ENCODE assay signal across 13 cellular contexts in the genomic region with DNA sequence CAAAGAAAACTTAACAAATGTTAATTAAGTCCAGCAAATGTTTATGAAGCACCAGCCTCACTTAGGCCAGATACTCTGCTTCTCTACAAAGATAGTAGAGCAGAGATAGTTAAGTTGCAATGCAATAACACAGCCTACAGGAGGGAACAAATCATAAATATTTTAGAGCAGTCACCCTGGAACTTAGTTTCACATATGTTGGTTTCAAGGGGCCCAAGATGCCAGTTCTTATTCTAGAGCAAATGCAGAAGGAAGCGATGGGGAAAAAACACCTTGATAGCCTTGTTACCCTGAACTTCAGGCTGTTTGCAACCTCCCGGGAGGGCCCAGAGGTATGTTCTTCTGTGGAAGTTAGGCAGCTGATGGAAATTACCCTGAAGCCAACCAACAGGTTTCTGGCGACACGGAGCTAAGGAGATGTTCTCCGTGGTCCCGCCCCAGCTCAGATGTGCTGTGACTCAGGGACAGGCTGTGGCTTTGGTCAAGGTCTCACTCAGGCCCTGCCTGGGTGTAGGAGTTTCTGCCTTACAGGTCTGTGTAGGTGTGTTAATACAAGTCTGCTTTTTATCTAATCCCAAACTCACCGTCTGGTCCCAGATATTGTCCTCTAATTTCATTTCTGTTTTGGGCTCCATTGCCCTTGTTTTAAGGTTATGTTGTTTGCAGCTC. TPM values are rescaled to one million over a fixed set of nuclear protein-coding genes. Genes with fewer than 3 reads are reported as not detected.
DNase-seq lines count a peak whose midpoint lies in the region; ATAC-seq, FAIRE-seq and TF ChIP-seq lines count a peak whose summit lies in the region.
"Had no signal": no experiment of that assay in that cellular context is flagged by ENCODE, and none has a peak within 500 bp of the region (broad histone marks: within the 10 kb centered on the region; RNA-seq: fewer than 3 reads in every experiment).

No MANE protein-coding gene starts in this region.

- H3K9me1 ChIP-seq in IMR-90 (ENCODE audit: insufficient read depth, low read length) = peaks cover 48% of the 10 kb centered on the region

- intact Hi-C loops in IMR-90 (cut with micrococcal nuclease) (loop anchor here (5.0 kb wide), 1 partner anchor 90 kb away; no protein-coding TSS in a partner anchor), mammary epithelial cell (cut with micrococcal nuclease) (no loop called here)

- H3K36me3 ChIP-seq in IMR-90 (ENCODE audit: control insufficient read depth, insufficient read depth, low read length) = 0 out of 2 replicates have a peak, but pooled peaks cover 3% of the 10 kb centered on the region
- H3K36me3 ChIP-seq in mammary epithelial cell (ENCODE audit: insufficient read depth, low read length) = peaks cover 2% of the 10 kb centered on the region

- H4K8ac ChIP-seq in IMR-90 (ENCODE audit: low read depth in 2 of 2, low read length in 2 of 2) = peak overlapping the region in 1 of 2 experiments; percentile 20; a peak in 1 of 4 replicates

- H3K27me3 ChIP-seq in IMR-90 (ENCODE audit: control insufficient read depth, insufficient read depth, low read length) (no peaks in the 10 kb centered on the region), mammary epithelial cell (ENCODE audit: insufficient read depth, low read length) (no peaks in the 10 kb centered on the region)
- H3K27me3 ChIP-seq: testis had no signal

- no peak overlapping the region for H3K56ac ChIP-seq in IMR-90 (ENCODE audit: extremely low read depth, insufficient read depth, low read length)

- ATAC-seq in IMR-90 (ENCODE audit: low read depth) (no peak), HG02678 (IDR thresholded peaks at IDR 0.05; ENCODE audit: unreplicated experiment) (no peak), HG02981 (IDR thresholded peaks at IDR 0.05; ENCODE audit: unreplicated experiment) (no peak)
- ATAC-seq: T-helper 17 cell had no signal

- dilution Hi-C loops in IMR-90 (cut with HindIII; ENCODE audit: low sequenced_read_pairs, unreplicated experiment) = no loop called here
- dilution Hi-C loops in mammary epithelial cell (cut with HindIII; ENCODE audit: low sequenced_read_pairs) = no loop called here

- no TSS peak for BruUV-seq in IMR-90 (replicated peaks; lab: Mats Ljungman, UMichigan)
- no TSS peak for BruUV-seq in mammary epithelial cell (replicated peaks; lab: Mats Ljungman, UMichigan)

- H3K79me1 ChIP-seq in IMR-90 (ENCODE audit: low read depth in 1 of 2, low read length in 2 of 2) = peaks cover 37 to 70% of the 10 kb centered on the region in 2 experiments

- no peaks in the 10 kb centered on the region for H3K9me3 ChIP-seq in IMR-90 (ENCODE audit: control insufficient read depth, insufficient read depth, low read length)
- no peaks in the 10 kb centered on the region for H3K9me3 ChIP-seq in mammary epithelial cell (replicated peaks; ENCODE audit: insufficient read depth, low read length)
- H3K9me3 ChIP-seq: testis had no signal

- H4K91ac ChIP-seq in IMR-90 (ENCODE audit: insufficient read depth, low read depth, low read length) = no peak overlapping the region

- H3K14ac ChIP-seq in IMR-90 (replicated peaks; ENCODE audit: low read depth, low read length) = 0 out of 2 replicates have a peak overlapping the region, but pooled peaks have one; percentile 4

- H2BK120ac ChIP-seq in IMR-90 (ENCODE audit: low read depth, low read length) = peak overlapping the region; percentile 54

- peak overlapping the region; percentile 37; the same call in 1 of the 2 replicates for H2AK5ac ChIP-seq in IMR-90 (ENCODE audit: low read depth, low read length)

- DNase-seq in ELF-1 (ENCODE audit: low read depth, low spot score) (peak; percentile 80), IMR-90 (no peak), mammary epithelial cell (peak; percentile 87), myocyte (ENCODE audit: low read depth) (peak; percentile 31), NCI-H1105 treated with DMSO at 0.1 percent for 48 hours (lab: John Stamatoyannopoulos, UW) (no peak), frontal cortex (ENCODE audit: low spot score in 2 of 2) (no peak)
- DNase-seq: immature natural killer cell, NCI-H2171, T-helper 17 cell, testis had no signal

- H3K27ac ChIP-seq in IMR-90 (ENCODE audit: insufficient read depth, low read length) = no peak overlapping the region
- peak overlapping the region; percentile 91 for H3K27ac ChIP-seq in mammary epithelial cell (ENCODE audit: insufficient read depth, low read depth, low read length)
- H3K27ac ChIP-seq: testis had no signal

- H3K4me2 ChIP-seq in IMR-90 (ENCODE audit: low read depth, low read length) = no peak overlapping the region
- peak overlapping the region; percentile 62 for H3K4me2 ChIP-seq in mammary epithelial cell (ENCODE audit: insufficient read depth, low read depth, low read length)

- H4K5ac ChIP-seq in IMR-90 (ENCODE audit: low read depth, low read length) = no peak overlapping the region

- H3K9ac ChIP-seq in IMR-90 (ENCODE audit: low read depth, low read length) = no peak overlapping the region
- peak overlapping the region; percentile 54 for H3K9ac ChIP-seq in mammary epithelial cell (ENCODE audit: insufficient read depth, low read length)

- CTCF ChIA-PET in IMR-90 (lab: Yijun Ruan, JAX) = interaction anchor here (0.8 kb wide), 1 partner anchor 122 kb away, joined by 3 read pairs; no protein-coding TSS in a partner anchor
- CTCF ChIA-PET in mammary epithelial cell (lab: Charles Lee; ENCODE audit: low non-redundant PET) = no interaction called here

- peaks cover 83% of the 10 kb centered on the region for H3K79me2 ChIP-seq in mammary epithelial cell (ENCODE audit: insufficient read depth, low read length)

- TF ChIP-seq CTCF in IMR-90 (conservative IDR thresholded peaks at IDR 0.05; ENCODE audit: low read depth, low read length) = 0 out of 2 replicates have a peak, but pooled peaks have one; percentile 5
- TF ChIP-seq CTCF in mammary epithelial cell (conservative IDR thresholded peaks at IDR 0.05 in 1 of 2, IDR thresholded peaks at IDR 0.05 in 1 of 2; ENCODE audit: extremely low read depth in 1 of 2, insufficient read depth in 1 of 2, low read depth in 1 of 2, low read length in 2 of 2) = peak in 1 of 2 donors; percentile 14

- H2AK9ac ChIP-seq in IMR-90 (replicated peaks; ENCODE audit: low read depth, low read length, poor library complexity) = peak overlapping the region; percentile 31

- no peak for TF ChIP-seq RAD21 in IMR-90 (IDR thresholded peaks at IDR 0.05; ENCODE audit: low read length)

- POLR2A ChIA-PET in IMR-90 (lab: Charles Lee; ENCODE audit: unreplicated experiment) = interaction anchor here (0.6 kb wide), 1 partner anchor 612 kb away, joined by 13 read pairs; no protein-coding TSS in a partner anchor

- no peak overlapping the region for H2BK20ac ChIP-seq in IMR-90 (ENCODE audit: low read depth, low read length)

- peak overlapping the region; percentile 36; the same call in 1 of the 3 replicates for H2BK15ac ChIP-seq in IMR-90 (ENCODE audit: low read depth, low read length)

- WGBS in IMR-90 (ENCODE audit: extremely low coverage in 2 of 2, insufficient read length in 1 of 2), 2 experiments = no CpG with 5 or more reads among the region's 7 CpGs
- 11% methylated on average over 6 of the region's 7 CpGs for WGBS in mammary epithelial cell (ENCODE audit: low coverage, missing lambda C conversion rate)

- no peak overlapping the region for H3K4me3 ChIP-seq in IMR-90 (ENCODE audit: insufficient read depth, low read depth, low read length)
- no peak overlapping the region for H3K4me3 ChIP-seq in mammary epithelial cell (replicated peaks in 1 of 3; ENCODE audit: insufficient read depth in 1 of 3, low read depth in 2 of 3, low read length in 3 of 3)
- H3K4me3 ChIP-seq: testis had no signal

- peak overlapping the region; percentile 83 for H3K23ac ChIP-seq in IMR-90 (ENCODE audit: low read depth, low read length)

- H3K18ac ChIP-seq in IMR-90 (ENCODE audit: low read depth, low read length) = no peak overlapping the region

- H2BK5ac ChIP-seq in IMR-90 (ENCODE audit: low read depth, low read length, poor library complexity, severe bottlenecking) = no peak overlapping the region

- peak overlapping the region; percentile 47 for H3K4ac ChIP-seq in IMR-90 (ENCODE audit: low read depth, low read length)

- no peak for FAIRE-seq in frontal cortex (lab: Jason Lieb, UNC)

- H2AFZ ChIP-seq in IMR-90 (replicated peaks; ENCODE audit: low read length, poor library complexity) (no peak overlapping the region), mammary epithelial cell (ENCODE audit: low read depth, low read length) (no peak overlapping the region)

- H4K20me1 ChIP-seq in IMR-90 (ENCODE audit: insufficient read depth, low read length) (peaks cover 70% of the 10 kb centered on the region), mammary epithelial cell (ENCODE audit: insufficient read depth, low read length) (no peaks in the 10 kb centered on the region)

- 0 out of 2 replicates have a peak, but pooled peaks have one; percentile 22 for TF ChIP-seq POLR2A in IMR-90 (IDR thresholded peaks at IDR 0.05; ENCODE audit: low read depth, low read length)

- peaks cover 47% of the 10 kb centered on the region for H3K4me1 ChIP-seq in IMR-90 (ENCODE audit: control insufficient read depth, insufficient read depth, low read length)
- H3K4me1 ChIP-seq in mammary epithelial cell (ENCODE audit: insufficient read depth, low read length) = peaks cover 57% of the 10 kb centered on the region

- in situ Hi-C loops in IMR-90 (cut with MboI; ENCODE audit: low sequenced_read_pairs) = loop anchor here (25.0 kb wide), 1 partner anchor 395 kb away; no protein-coding TSS in a partner anchor
- in situ Hi-C loops in mammary epithelial cell (cut with MboI; ENCODE audit: low sequenced_read_pairs in 2 of 2) = no loop called here

TF ChIP-seq in IMR-90, 13 proteins besides CTCF, POLR2A, EP300 and RAD21 (continues in another document):
- no peak for TF ChIP-seq CEBPB (IDR thresholded peaks at IDR 0.05; ENCODE audit: low read depth, low read length)
- TF ChIP-seq BHLHE40 (IDR thresholded peaks at IDR 0.05; ENCODE audit: low read depth, low read length) = no peak
- no peak for TF ChIP-seq NFE2L2 (IDR thresholded peaks at IDR 0.05; ENCODE audit: low read depth, low read length)
- TF ChIP-seq MXI1 (IDR thresholded peaks at IDR 0.05; ENCODE audit: borderline replicate concordance, low read depth, low read length) = no peak
- no peak for TF ChIP-seq FOS (IDR thresholded peaks at IDR 0.05; ENCODE audit: low read depth, low read length)

RNA-seq across cellular contexts. Expression of gene CTIF, which starts 3.8 kb away (rescaled TPM):
- total RNA-seq in IMR-90 (2012; rRNA removed) = 25.1 and 27.5 TPM in 2 replicates
- 57.0 and 58.4 TPM in 2 replicates for polyA plus RNA-seq in IMR-90 (2012; rRNA removed)
- polyA plus RNA-seq in IMR-90 (2012; cell fraction: cytosol; rRNA removed) = 28.8 and 51.0 TPM in 2 replicates
- 139 and 218 TPM in 2 replicates for polyA plus RNA-seq in IMR-90 (2012; cell fraction: nucleus; rRNA removed; ENCODE audit: low replicate concordance)
- total RNA-seq in mammary epithelial cell = 10 to 100 TPM; 68.8 to 70.8 TPM
- 13.8 TPM for polyA plus RNA-seq in mammary epithelial cell
- polyA minus RNA-seq in mammary epithelial cell = 37.5 TPM
- 24.9 and 29.1 TPM in 2 replicates for total RNA-seq in myocyte
- 148 TPM for polyA plus RNA-seq in myocyte (2012)
- total RNA-seq in frontal cortex = 42.0 TPM
- polyA plus RNA-seq: CD4-positive, alpha-beta memory T cell had no signal

Comparison
In these comparisons a context has a peak if more than half of its experiments do, and no peak if none do; other contexts are left out.
1. DNase-seq: peak in ELF-1 (single experiment), mammary epithelial cell (single experiment) and myocyte (single experiment); none in IMR-90 (single experiment), NCI-H1105 treated with DMSO at 0.1 percent for 48 hours (single experiment) and frontal cortex (0 of 2).